ENCODE assay signal across 1 cellular context in the genomic region with DNA sequence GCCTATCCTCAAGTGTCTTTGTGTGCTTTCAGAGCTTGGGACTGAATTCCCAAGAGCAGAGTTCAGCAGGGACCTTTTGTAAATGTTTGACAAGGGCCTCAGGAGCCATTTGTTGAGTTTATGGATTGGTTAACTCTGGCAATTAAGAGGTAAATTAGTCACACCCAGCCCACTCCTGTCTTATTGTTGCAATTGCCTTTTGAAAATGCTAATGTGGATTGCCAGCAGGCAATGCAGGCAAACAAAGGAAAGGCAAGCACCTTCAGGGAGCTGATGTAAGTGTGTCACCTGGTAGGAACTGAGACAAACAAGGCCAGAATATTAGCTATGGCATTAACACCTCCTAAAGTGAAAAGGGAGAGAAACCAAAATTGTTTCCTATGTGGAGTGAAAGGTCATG.
TF ChIP-seq lines count a peak whose summit lies in the region.

No MANE protein-coding gene starts in this region.

TF ChIP-seq in GM23338, 12 proteins besides CTCF, POLR2A, EP300 and RAD21 (continued from another document):
- TF ChIP-seq, protein P1, sequence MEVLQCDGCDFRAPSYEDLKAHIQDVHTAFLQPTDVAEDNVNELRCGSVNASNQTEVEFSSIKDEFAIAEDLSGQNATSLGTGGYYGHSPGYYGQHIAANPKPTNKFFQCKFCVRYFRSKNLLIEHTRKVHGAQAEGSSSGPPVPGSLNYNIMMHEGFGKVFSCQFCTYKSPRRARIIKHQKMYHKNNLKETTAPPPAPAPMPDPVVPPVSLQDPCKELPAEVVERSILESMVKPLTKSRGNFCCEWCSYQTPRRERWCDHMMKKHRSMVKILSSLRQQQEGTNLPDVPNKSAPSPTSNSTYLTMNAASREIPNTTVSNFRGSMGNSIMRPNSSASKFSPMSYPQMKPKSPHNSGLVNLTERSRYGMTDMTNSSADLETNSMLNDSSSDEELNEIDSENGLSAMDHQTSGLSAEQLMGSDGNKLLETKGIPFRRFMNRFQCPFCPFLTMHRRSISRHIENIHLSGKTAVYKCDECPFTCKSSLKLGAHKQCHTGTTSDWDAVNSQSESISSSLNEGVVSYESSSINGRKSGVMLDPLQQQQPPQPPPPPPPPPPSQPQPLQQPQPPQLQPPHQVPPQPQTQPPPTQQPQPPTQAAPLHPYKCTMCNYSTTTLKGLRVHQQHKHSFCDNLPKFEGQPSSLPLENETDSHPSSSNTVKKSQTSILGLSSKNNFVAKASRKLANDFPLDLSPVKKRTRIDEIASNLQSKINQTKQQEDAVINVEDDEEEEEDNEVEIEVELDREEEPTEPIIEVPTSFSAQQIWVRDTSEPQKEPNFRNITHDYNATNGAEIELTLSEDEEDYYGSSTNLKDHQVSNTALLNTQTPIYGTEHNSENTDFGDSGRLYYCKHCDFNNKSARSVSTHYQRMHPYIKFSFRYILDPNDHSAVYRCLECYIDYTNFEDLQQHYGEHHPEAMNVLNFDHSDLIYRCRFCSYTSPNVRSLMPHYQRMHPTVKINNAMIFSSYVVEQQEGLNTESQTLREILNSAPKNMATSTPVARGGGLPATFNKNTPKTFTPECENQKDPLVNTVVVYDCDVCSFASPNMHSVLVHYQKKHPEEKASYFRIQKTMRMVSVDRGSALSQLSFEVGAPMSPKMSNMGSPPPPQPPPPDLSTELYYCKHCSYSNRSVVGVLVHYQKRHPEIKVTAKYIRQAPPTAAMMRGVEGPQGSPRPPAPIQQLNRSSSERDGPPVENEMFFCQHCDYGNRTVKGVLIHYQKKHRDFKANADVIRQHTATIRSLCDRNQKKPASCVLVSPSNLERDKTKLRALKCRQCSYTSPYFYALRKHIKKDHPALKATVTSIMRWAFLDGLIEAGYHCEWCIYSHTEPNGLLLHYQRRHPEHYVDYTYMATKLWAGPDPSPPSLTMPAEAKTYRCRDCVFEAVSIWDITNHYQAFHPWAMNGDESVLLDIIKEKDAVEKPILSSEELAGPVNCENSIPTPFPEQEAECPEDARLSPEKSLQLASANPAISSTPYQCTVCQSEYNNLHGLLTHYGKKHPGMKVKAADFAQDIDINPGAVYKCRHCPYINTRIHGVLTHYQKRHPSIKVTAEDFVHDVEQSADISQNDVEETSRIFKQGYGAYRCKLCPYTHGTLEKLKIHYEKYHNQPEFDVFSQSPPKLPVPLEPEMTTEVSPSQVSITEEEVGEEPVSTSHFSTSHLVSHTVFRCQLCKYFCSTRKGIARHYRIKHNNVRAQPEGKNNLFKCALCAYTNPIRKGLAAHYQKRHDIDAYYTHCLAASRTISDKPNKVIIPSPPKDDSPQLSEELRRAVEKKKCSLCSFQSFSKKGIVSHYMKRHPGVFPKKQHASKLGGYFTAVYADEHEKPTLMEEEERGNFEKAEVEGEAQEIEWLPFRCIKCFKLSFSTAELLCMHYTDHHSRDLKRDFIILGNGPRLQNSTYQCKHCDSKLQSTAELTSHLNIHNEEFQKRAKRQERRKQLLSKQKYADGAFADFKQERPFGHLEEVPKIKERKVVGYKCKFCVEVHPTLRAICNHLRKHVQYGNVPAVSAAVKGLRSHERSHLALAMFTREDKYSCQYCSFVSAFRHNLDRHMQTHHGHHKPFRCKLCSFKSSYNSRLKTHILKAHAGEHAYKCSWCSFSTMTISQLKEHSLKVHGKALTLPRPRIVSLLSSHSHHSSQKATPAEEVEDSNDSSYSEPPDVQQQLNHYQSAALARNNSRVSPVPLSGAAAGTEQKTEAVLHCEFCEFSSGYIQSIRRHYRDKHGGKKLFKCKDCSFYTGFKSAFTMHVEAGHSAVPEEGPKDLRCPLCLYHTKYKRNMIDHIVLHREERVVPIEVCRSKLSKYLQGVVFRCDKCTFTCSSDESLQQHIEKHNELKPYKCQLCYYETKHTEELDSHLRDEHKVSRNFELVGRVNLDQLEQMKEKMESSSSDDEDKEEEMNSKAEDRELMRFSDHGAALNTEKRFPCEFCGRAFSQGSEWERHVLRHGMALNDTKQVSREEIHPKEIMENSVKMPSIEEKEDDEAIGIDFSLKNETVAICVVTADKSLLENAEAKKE (CRISPR knock-in tag; IDR thresholded peaks at IDR 0.05) = no peak
- TF ChIP-seq STAT1 (IDR thresholded peaks at IDR 0.05; ENCODE audit: unreplicated experiment) (no peak), NANOG (IDR thresholded peaks at IDR 0.05; ENCODE audit: borderline replicate concordance) (no peak), ZNF331 (CRISPR knock-in tag; IDR thresholded peaks at IDR 0.05; ENCODE audit: low read depth) (no peak), CREB1 (CRISPR knock-in tag; IDR thresholded peaks at IDR 0.05; ENCODE audit: low read depth) (no peak), EZH2 (IDR thresholded peaks at IDR 0.05; ENCODE audit: low read depth, unreplicated experiment) (no peak), POLR2AphosphoS5 (IDR thresholded peaks at IDR 0.05; ENCODE audit: low read depth) (no peak), EZH2phosphoT487 (IDR thresholded peaks at IDR 0.05; ENCODE audit: unreplicated experiment) (no peak), JUNB (IDR thresholded peaks at IDR 0.05; ENCODE audit: unreplicated experiment) (no peak)
- TF ChIP-seq, protein P2, sequence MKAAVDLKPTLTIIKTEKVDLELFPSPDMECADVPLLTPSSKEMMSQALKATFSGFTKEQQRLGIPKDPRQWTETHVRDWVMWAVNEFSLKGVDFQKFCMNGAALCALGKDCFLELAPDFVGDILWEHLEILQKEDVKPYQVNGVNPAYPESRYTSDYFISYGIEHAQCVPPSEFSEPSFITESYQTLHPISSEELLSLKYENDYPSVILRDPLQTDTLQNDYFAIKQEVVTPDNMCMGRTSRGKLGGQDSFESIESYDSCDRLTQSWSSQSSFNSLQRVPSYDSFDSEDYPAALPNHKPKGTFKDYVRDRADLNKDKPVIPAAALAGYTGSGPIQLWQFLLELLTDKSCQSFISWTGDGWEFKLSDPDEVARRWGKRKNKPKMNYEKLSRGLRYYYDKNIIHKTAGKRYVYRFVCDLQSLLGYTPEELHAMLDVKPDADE (IDR thresholded peaks at IDR 0.05) = no peak
- TF ChIP-seq, protein P3, sequence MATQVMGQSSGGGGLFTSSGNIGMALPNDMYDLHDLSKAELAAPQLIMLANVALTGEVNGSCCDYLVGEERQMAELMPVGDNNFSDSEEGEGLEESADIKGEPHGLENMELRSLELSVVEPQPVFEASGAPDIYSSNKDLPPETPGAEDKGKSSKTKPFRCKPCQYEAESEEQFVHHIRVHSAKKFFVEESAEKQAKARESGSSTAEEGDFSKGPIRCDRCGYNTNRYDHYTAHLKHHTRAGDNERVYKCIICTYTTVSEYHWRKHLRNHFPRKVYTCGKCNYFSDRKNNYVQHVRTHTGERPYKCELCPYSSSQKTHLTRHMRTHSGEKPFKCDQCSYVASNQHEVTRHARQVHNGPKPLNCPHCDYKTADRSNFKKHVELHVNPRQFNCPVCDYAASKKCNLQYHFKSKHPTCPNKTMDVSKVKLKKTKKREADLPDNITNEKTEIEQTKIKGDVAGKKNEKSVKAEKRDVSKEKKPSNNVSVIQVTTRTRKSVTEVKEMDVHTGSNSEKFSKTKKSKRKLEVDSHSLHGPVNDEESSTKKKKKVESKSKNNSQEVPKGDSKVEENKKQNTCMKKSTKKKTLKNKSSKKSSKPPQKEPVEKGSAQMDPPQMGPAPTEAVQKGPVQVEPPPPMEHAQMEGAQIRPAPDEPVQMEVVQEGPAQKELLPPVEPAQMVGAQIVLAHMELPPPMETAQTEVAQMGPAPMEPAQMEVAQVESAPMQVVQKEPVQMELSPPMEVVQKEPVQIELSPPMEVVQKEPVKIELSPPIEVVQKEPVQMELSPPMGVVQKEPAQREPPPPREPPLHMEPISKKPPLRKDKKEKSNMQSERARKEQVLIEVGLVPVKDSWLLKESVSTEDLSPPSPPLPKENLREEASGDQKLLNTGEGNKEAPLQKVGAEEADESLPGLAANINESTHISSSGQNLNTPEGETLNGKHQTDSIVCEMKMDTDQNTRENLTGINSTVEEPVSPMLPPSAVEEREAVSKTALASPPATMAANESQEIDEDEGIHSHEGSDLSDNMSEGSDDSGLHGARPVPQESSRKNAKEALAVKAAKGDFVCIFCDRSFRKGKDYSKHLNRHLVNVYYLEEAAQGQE (IDR thresholded peaks at IDR 0.05; ENCODE audit: unreplicated experiment) = no peak
TF ChIP-seq in GM23338: peak in this region for 0.
